ENCODE assay signal across 29 cellular contexts in the genomic region with DNA sequence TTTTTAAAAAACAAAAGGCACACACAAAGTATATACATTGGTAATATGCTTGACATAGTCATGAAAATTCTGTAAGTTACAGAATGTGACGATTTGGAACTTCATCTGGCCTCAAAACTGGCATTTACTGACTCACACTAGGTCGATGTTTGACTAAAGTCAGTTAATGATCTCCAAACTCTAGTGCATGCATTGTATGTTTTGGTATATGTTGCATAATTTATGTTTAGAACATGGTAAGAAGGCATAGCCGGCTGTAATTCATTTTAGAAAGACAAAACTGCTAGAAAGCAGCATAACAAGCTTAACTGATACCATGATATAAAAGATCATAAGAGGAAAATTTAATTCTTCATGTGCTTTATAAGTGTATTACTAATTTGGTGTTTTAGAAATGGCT. TPM values are rescaled to one million over a fixed set of nuclear protein-coding genes. Genes with fewer than 3 reads are reported as not detected.
DNase-seq lines count a peak whose midpoint lies in the region; ATAC-seq, FAIRE-seq and TF ChIP-seq lines count a peak whose summit lies in the region.
"Had no signal": no experiment of that assay in that cellular context is flagged by ENCODE, and none has a peak within 500 bp of the region (broad histone marks: within the 10 kb centered on the region; RNA-seq: fewer than 3 reads in every experiment).

No MANE protein-coding gene starts in this region.

- no TSS peak for BruUV-seq in HepG2 (replicated peaks; lab: Mats Ljungman, UMichigan)

- H3K36me3 ChIP-seq in HepG2 (replicated peaks in 1 of 2; ENCODE audit: control insufficient read depth in 1 of 2, insufficient read depth in 2 of 2, low read length in 2 of 2): no peaks in the 10 kb centered on the region
- peaks cover 0 to 2% (median 0%) of the 10 kb centered on the region in 4 donors for H3K36me3 ChIP-seq in right lobe of liver
- H3K36me3 ChIP-seq: lower lobe of right lung, MG63 had no signal

- H3K79me2 ChIP-seq in HepG2 (ENCODE audit: insufficient read depth, low read length): no peaks in the 10 kb centered on the region

- TF ChIP-seq EP300 in HepG2 (IDR thresholded peaks at IDR 0.05; ENCODE audit: low read depth in 2 of 2, low read length in 2 of 2) (no peak), HepG2 (CRISPR knock-in tag; IDR thresholded peaks at IDR 0.05; ENCODE audit: borderline replicate concordance) (no peak)

- 7% methylated on average over 3 of the region's 3 CpGs for whole genome bisulfite sequencing in HepG2 (ENCODE audit: low lambda C conversion rate)
- 44% methylated on average over 3 of the region's 3 CpGs for WGBS in right lobe of liver (ENCODE audit: insufficient coverage, low coverage, low lambda C conversion rate, missing lambda C conversion rate)

- no peak overlapping the region for H3K27ac ChIP-seq in HepG2 (ENCODE audit: extremely low read length, insufficient read depth, low read length)
- H3K27ac ChIP-seq in right lobe of liver: no peak overlapping the region
- H3K27ac ChIP-seq: heart left ventricle, lower lobe of right lung, RWPE1, upper lobe of left lung had no signal

- intact Hi-C loops in HepG2 (cut with micrococcal nuclease; ENCODE audit: unreplicated experiment): no loop called here
- intact Hi-C loops in right lobe of liver (cut with DNase I): no loop called here

- FAIRE-seq in HepG2 (lab: Jason Lieb, UNC): no peak
- peak; percentile 93 for FAIRE-seq in RCC 7860 (lab: Jason Lieb, UNC)
- FAIRE-seq: astrocyte, GM12891, H1, kidney, TTC549 had no signal

- POLR2A ChIA-PET in HepG2 (lab: Yijun Ruan, JAX): no interaction called here

- DNase-seq in HepG2 (ENCODE audit: low spot score) (peak; percentile 6), right lobe of liver (no peak), RCC 7860 (ENCODE audit: low spot score) (peak; percentile 33), left kidney (ENCODE audit: low read depth, low spot score) (peak; percentile 38), HK-2 (ENCODE audit: unreplicated experiment) (no peak)
- DNase-seq: activated naive CD4-positive, alpha-beta T cell treated with Interleukin-2 at 50 U/mL for 16 hours; activated T-cell treated with anti-CD3 and anti-CD28 coated beads for 4 hours; cortex of kidney; foreskin fibroblast; heart left ventricle; KG1; kidney; lower lobe of right lung; MG63; NCI-H1417; NCI-H2081 treated with DMSO at 0.1 percent for 48 hours; NCI-H345; right cardiac atrium; stimulated activated CD4-positive, alpha-beta T cell treated with anti-CD3 and anti-CD28 coated beads, Interleukin-2, amount 100 ng/mL, for 48 hours; T-helper 1 cell; upper lobe of left lung had no signal

- in situ Hi-C loops in HepG2 (cut with HindIII; ENCODE audit: extremely low pct_ligation_motif_present, low pct_unique_long_range_greater_than_20kb): no loop called here

- no peak overlapping the region for H2AFZ ChIP-seq in HepG2 (ENCODE audit: low read length)

- H3K9ac ChIP-seq in HepG2 (ENCODE audit: insufficient read depth, low read depth, low read length): no peak overlapping the region

- CTCF ChIA-PET in HepG2 (lab: Yijun Ruan, JAX; ENCODE audit: low intra/inter-chr PET ratio, low total read pairs): no interaction called here

- H3K27me3 ChIP-seq in HepG2 (ENCODE audit: control insufficient read depth in 1 of 2, insufficient read depth in 2 of 2, low read length in 2 of 2) (no peaks in the 10 kb centered on the region), right lobe of liver (no peaks in the 10 kb centered on the region)
- H3K27me3 ChIP-seq: heart left ventricle, MG63, upper lobe of left lung had no signal

- no peak for TF ChIP-seq POLR2A in HepG2 (IDR thresholded peaks at IDR 0.05; ENCODE audit: insufficient read depth in 1 of 2, low read depth in 2 of 2, low read length in 2 of 2)
- no peak for TF ChIP-seq POLR2A in right lobe of liver (IDR thresholded peaks at IDR 0.05)

- no peak for TF ChIP-seq RAD21 in HepG2 (CRISPR knock-in tag; IDR thresholded peaks at IDR 0.05)

- ATAC-seq in HepG2: no peak; the same call in 2 of the 3 replicates
- ATAC-seq in right lobe of liver: no peak
- no peak for ATAC-seq in GM21390 (IDR thresholded peaks at IDR 0.05; ENCODE audit: unreplicated experiment)
- ATAC-seq in HG02798 (IDR thresholded peaks at IDR 0.05; ENCODE audit: poor library complexity, unreplicated experiment): no peak
- ATAC-seq: esophagus mucosa, heart left ventricle, lower lobe of right lung, right cardiac atrium had no signal

- H3K4me1 ChIP-seq in HepG2 (ENCODE audit: insufficient read depth, low read length) (0 out of 2 replicates have a peak, but pooled peaks cover 5% of the 10 kb centered on the region), right lobe of liver (no peaks in the 10 kb centered on the region)
- H3K4me1 ChIP-seq: heart left ventricle, lower lobe of right lung, upper lobe of left lung had no signal

- TF ChIP-seq CTCF in HepG2 (CRISPR knock-in tag; IDR thresholded peaks at IDR 0.05): no peak
- TF ChIP-seq CTCF in right lobe of liver (IDR thresholded peaks at IDR 0.05): no peak

- no peak overlapping the region for H3K4me3 ChIP-seq in HepG2 (replicated peaks in 1 of 3; ENCODE audit: insufficient read depth in 1 of 3, low read depth in 2 of 3, low read length in 3 of 3)
- H3K4me3 ChIP-seq in right lobe of liver: no peak overlapping the region
- H3K4me3 ChIP-seq: heart left ventricle, lower lobe of right lung, MG63, upper lobe of left lung had no signal

- no peak overlapping the region for H3K4me2 ChIP-seq in HepG2 (ENCODE audit: low read depth, low read length)

- H3K9me3 ChIP-seq in HepG2 (ENCODE audit: low read length): no peaks in the 10 kb centered on the region
- no peaks in the 10 kb centered on the region for H3K9me3 ChIP-seq in right lobe of liver
- H3K9me3 ChIP-seq: heart left ventricle, lower lobe of right lung, MG63, upper lobe of left lung had no signal

- H4K20me1 ChIP-seq in HepG2 (ENCODE audit: insufficient read depth, low read length): no peaks in the 10 kb centered on the region

TF ChIP-seq in HepG2, 621 proteins besides CTCF, POLR2A, EP300 and RAD21 (continues in another document):
- TF ChIP-seq, protein P1, sequence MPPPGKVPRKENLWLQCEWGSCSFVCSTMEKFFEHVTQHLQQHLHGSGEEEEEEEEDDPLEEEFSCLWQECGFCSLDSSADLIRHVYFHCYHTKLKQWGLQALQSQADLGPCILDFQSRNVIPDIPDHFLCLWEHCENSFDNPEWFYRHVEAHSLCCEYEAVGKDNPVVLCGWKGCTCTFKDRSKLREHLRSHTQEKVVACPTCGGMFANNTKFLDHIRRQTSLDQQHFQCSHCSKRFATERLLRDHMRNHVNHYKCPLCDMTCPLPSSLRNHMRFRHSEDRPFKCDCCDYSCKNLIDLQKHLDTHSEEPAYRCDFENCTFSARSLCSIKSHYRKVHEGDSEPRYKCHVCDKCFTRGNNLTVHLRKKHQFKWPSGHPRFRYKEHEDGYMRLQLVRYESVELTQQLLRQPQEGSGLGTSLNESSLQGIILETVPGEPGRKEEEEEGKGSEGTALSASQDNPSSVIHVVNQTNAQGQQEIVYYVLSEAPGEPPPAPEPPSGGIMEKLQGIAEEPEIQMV (CRISPR knock-in tag; IDR thresholded peaks at IDR 0.05; ENCODE audit: low read depth): no peak
- TF ChIP-seq ZNF549 (CRISPR knock-in tag; IDR thresholded peaks at IDR 0.05) (no peak), CEBPB (IDR thresholded peaks at IDR 0.05; ENCODE audit: borderline replicate concordance, low read depth, low read length) (peak; percentile 40; the same call in 1 of the 2 replicates), CBFB (CRISPR knock-in tag; IDR thresholded peaks at IDR 0.05) (no peak)

RNA-seq across cellular contexts. Expression of a gene that starts 58.6 kb away (rescaled TPM):
- 10.7 and 32.6 TPM in 2 replicates for total RNA-seq in HepG2 (2016; rRNA removed; fragmentation: Illumina TruSeq; extraction: Trizol)
- total RNA-seq in HepG2 (2016; cell fraction: cytosol; rRNA removed; fragmentation: Illumina TruSeq; extraction: Trizol; ENCODE audit: low read depth): 16.4 and 17.4 TPM in 2 replicates
- 10.0 and 26.1 TPM in 2 replicates for total RNA-seq in HepG2 (2016; cell fraction: insoluble cytoplasmic fraction; rRNA removed; fragmentation: Illumina TruSeq; extraction: Trizol)
- total RNA-seq in HepG2 (2016; cell fraction: membrane; rRNA removed; fragmentation: Illumina TruSeq; extraction: Trizol): 6.9 and 7.8 TPM in 2 replicates
- total RNA-seq in HepG2 (2016; cell fraction: nucleus; rRNA removed; fragmentation: Illumina TruSeq; extraction: Trizol): 29.8 and 31.8 TPM in 2 replicates
- 11.0 and 15.4 TPM in 2 replicates for polyA plus RNA-seq in HepG2 (2011; rRNA removed)
- 3.2 and 5.3 TPM in 2 replicates for polyA plus RNA-seq in HepG2 (2011; cell fraction: cytosol; rRNA removed)
- polyA plus RNA-seq in HepG2 (2011; cell fraction: nucleus; rRNA removed): 20.3 and 24.2 TPM in 2 replicates
- polyA plus RNA-seq in HepG2 (2012): 10.5 and 12.5 TPM in 2 replicates
- 0.07 and 0.10 TPM in 2 replicates for polyA plus RNA-seq in HepG2 (2016; cell fraction: cytosol; fragmentation: Illumina TruSeq; extraction: Trizol; ENCODE audit: low read depth)
- polyA plus RNA-seq in HepG2 (2016; cell fraction: insoluble cytoplasmic fraction; fragmentation: Illumina TruSeq; extraction: Trizol; ENCODE audit: low read depth): 6.0 and 7.1 TPM in 2 replicates
- polyA plus RNA-seq in HepG2 (2016; cell fraction: membrane; fragmentation: Illumina TruSeq; extraction: Trizol; ENCODE audit: low read depth): 0.34 and 0.49 TPM in 2 replicates
- 22.0 and 22.5 TPM in 2 replicates for polyA plus RNA-seq in HepG2 (2016; cell fraction: nucleus; fragmentation: Illumina TruSeq; extraction: Trizol; ENCODE audit: insufficient read depth, low read depth)
- polyA minus RNA-seq in HepG2 (2011; rRNA and poly(A)+ RNA removed; ENCODE audit: low replicate concordance): 49.0 and 56.1 TPM in 2 replicates
- 25.4 and 35.2 TPM in 2 replicates for polyA minus RNA-seq in HepG2 (2011; cell fraction: cytosol; rRNA and poly(A)+ RNA removed)
- polyA minus RNA-seq in HepG2 (2011; cell fraction: nucleus; rRNA and poly(A)+ RNA removed): 180 and 184 TPM in 2 replicates
- 10 to 100 TPM in 5 of 6 experiments, 1 to 10 TPM in 1; 9.8 to 19.2 (median 14.6) TPM for total RNA-seq in right lobe of liver

Comparison
In these comparisons a context has a peak if more than half of its experiments do, and no peak if none do; other contexts are left out.
1. DNase-seq: peak in HepG2 (single experiment), RCC 7860 (single experiment) and left kidney (single experiment); none in right lobe of liver (0 of 3) and HK-2 (single experiment).